In the genomic region with DNA sequence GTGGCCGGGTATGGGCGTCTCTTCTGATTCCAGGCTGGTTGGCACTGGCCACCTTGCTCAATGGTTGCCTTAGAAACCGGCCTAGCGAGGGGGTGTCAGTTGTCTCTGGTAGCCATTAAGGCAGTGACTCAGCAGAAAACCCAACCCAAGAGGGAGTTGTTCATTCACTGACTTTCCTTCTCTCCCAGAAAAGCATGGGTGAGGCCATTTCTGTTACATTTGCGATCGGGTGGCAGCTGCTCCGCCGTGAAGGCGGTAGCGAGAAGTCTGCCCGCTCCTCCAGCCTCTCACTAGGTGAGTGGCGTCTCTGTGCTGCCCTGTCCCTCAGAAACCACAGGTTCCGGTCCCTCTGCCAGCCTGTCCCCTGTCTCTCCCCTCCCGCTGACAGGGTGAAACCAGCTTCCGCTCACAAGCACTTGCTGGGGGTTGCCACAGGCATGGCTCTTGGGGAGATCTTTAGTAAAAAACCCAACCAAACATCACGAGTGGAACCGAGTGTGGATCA, we compare ENCODE assay signal across 8 cellular contexts. TPM values are rescaled to one million over a fixed set of nuclear protein-coding genes. Genes with fewer than 3 reads are reported as not detected.
DNase-seq lines count a peak whose midpoint lies in the region; ATAC-seq, FAIRE-seq and TF ChIP-seq lines count a peak whose summit lies in the region.

No MANE protein-coding gene starts in this region.

- no peak for TF ChIP-seq POLR2A in H54 (IDR thresholded peaks at IDR 0.05; ENCODE audit: low read depth, low read length)

- ATAC-seq in GM21423 (IDR thresholded peaks at IDR 0.05; ENCODE audit: unreplicated experiment) (peak; percentile 62), left cardiac atrium (peak; percentile 49 to 67)

- intact Hi-C loops in left cardiac atrium (cut with DNase I) = no loop called here

- DNase-seq in CD1c-positive myeloid dendritic cell (ENCODE audit: extremely low spot score) (peak; percentile 63), NCI-H2107 treated with DMSO at 0.1 percent for 48 hours (lab: John Stamatoyannopoulos, UW; ENCODE audit: unreplicated experiment) (peak; percentile 84), left cardiac atrium (no peak), H54 (ENCODE audit: insufficient read length, low spot score) (no peak), NCI-H526 treated with DMSO at 0.1 percent for 48 hours (lab: John Stamatoyannopoulos, UW) (no peak)
- peak; percentile 65 to 69 for DNase-seq in activated T-cell treated with anti-CD3 and anti-CD28 coated beads, Interleukin-2, amount 50 U/mL, for 48 hours
- peak; percentile 43 to 50 for DNase-seq in stimulated activated CD4-positive, alpha-beta T cell treated with anti-CD3 and anti-CD28 coated beads, Interleukin-2, amount 100 ng/mL, for 24 hours

- FAIRE-seq in H54 (lab: Jason Lieb, UNC) = no peak

RNA-seq across cellular contexts. Expression of gene IRAK1, which starts 17.4 kb away (rescaled TPM):
- 10 to 100 TPM; 47.2 to 58.6 TPM for total RNA-seq in left cardiac atrium

RNA-seq across cellular contexts. Expression of gene TMEM187, which starts 29.7 kb away (rescaled TPM):
- total RNA-seq in left cardiac atrium = 1 to 10 TPM; 7.7 to 9.2 TPM

RNA-seq across cellular contexts. Expression of gene HCFC1, which starts 30.6 kb away (rescaled TPM):
- 10 to 100 TPM; 30.4 to 35.7 TPM for total RNA-seq in left cardiac atrium

RNA-seq across cellular contexts. Expression of gene RENBP, which starts 57.8 kb away (rescaled TPM):
- total RNA-seq in left cardiac atrium = 10 to 100 TPM; 14.7 to 14.8 TPM

Comparison
In these comparisons a context has a peak if more than half of its experiments do, and no peak if none do; other contexts are left out.
1. DNase-seq: peak in CD1c-positive myeloid dendritic cell (single experiment), NCI-H2107 treated with DMSO at 0.1 percent for 48 hours (single experiment), activated T-cell treated with anti-CD3 and anti-CD28 coated beads, Interleukin-2, amount 50 U/mL, for 48 hours (2 of 2) and stimulated activated CD4-positive, alpha-beta T cell treated with anti-CD3 and anti-CD28 coated beads, Interleukin-2, amount 100 ng/mL, for 24 hours (2 of 2); none in left cardiac atrium (single experiment), H54 (single experiment) and NCI-H526 treated with DMSO at 0.1 percent for 48 hours (single experiment).